ENCODE assay signal across 12 cellular contexts in genomic region chr17:50173335-50173941, GRCh38. TPM values are rescaled to one million over a fixed set of nuclear protein-coding genes. Genes with fewer than 3 reads are reported as not detected.
DNase-seq lines count a peak whose midpoint lies in the region; ATAC-seq, FAIRE-seq and TF ChIP-seq lines count a peak whose summit lies in the region.
"Had no signal": no experiment of that assay in that cellular context is flagged by ENCODE, and none has a peak within 500 bp of the region (broad histone marks: within the 10 kb centered on the region; RNA-seq: fewer than 3 reads in every experiment).

No MANE protein-coding gene starts in this region.

- CTCF ChIA-PET in A549 (lab: Yijun Ruan, JAX) = interaction anchor here (0.9 to 17.0 kb wide), 13 partner anchors 8 to 122 kb away, joined by 3 to 817 read pairs (median 6); partner anchors contain the start of genes COL1A1, PPP1R9B and SGCA

- 69% methylated on average over 10 of the region's 10 CpGs for WGBS in A549 (ENCODE audit: missing lambda C conversion rate)
- WGBS in adrenal gland, 4 donors = 58 to 81% (median 72%) methylated on average over 9 to 10 of the region's 10 CpGs

- DNase-seq in A549 (ENCODE audit: low read depth in 1 of 2, low spot score in 1 of 2) (peak in 1 of 2 experiments; percentile 46), Peyer's patch (no peak), fibroblast of lung (ENCODE audit: low read depth in 2 of 2) (peak; percentile 91 to 93), myocyte (ENCODE audit: low read depth) (peak; percentile 77), NCI-H1092 (lab: John Stamatoyannopoulos, UW) (no peak), NCI-H748 treated with DMSO at 0.1 percent for 48 hours (lab: John Stamatoyannopoulos, UW) (no peak), occipital lobe (lab: John Stamatoyannopoulos, UW) (no peak), adrenal gland (no peak)
- DNase-seq: activated CD4-positive, alpha-beta T cell treated with anti-CD3 and anti-CD28 coated beads, Interleukin-2, amount 50 U/mL, for 4 hours; GOT3 had no signal

- H3K4me3 ChIP-seq in A549 (no peak overlapping the region), Peyer's patch (no peak overlapping the region), fibroblast of lung (replicated peaks in 1 of 4; ENCODE audit: control extremely low read depth in 1 of 4, insufficient read depth in 1 of 4, low read depth in 3 of 4, low read length in 4 of 4) (peak overlapping the region in 1 of 4 experiments; percentile 25), adrenal gland (no peak overlapping the region)

- H3K27me3 ChIP-seq in Peyer's patch (no peaks in the 10 kb centered on the region), fibroblast of lung (ENCODE audit: control insufficient read depth, insufficient read depth, low read length) (no peaks in the 10 kb centered on the region), adrenal gland (no peaks in the 10 kb centered on the region)

- H3K36me3 ChIP-seq in Peyer's patch (no peaks in the 10 kb centered on the region), fibroblast of lung (ENCODE audit: control insufficient read depth, insufficient read depth, low read length) (peaks cover 2% of the 10 kb centered on the region), adrenal gland (replicated peaks in 1 of 2) (no peaks in the 10 kb centered on the region)

- H2AFZ ChIP-seq in fibroblast of lung (ENCODE audit: low read length) = no peak overlapping the region

- H3K9me3 ChIP-seq in A549 (no peaks in the 10 kb centered on the region), Peyer's patch (no peaks in the 10 kb centered on the region), fibroblast of lung (ENCODE audit: control insufficient read depth, insufficient read depth, low read depth, low read length) (no peaks in the 10 kb centered on the region), adrenal gland (replicated peaks in 1 of 3) (no peaks in the 10 kb centered on the region)

- intact Hi-C loops in adrenal gland (cut with DNase I) = no loop called here

- H3K27ac ChIP-seq in A549 = peak overlapping the region; percentile 12 to 95; a peak in 3 of 6 replicates
- peak overlapping the region in 3 of 4 donors; percentile 45 to 65 (median 61) for H3K27ac ChIP-seq in Peyer's patch
- peak overlapping the region; percentile 96 for H3K27ac ChIP-seq in fibroblast of lung (ENCODE audit: insufficient read depth, low read length)
- H3K27ac ChIP-seq in adrenal gland = peak overlapping the region in 2 of 5 donors; percentile 54 to 77

- H3K9ac ChIP-seq in fibroblast of lung (ENCODE audit: insufficient read depth, low read length) = peak overlapping the region; percentile 64

- H4K20me1 ChIP-seq in fibroblast of lung (ENCODE audit: control insufficient read depth, extremely low read depth, insufficient read depth, low read length) = no peaks in the 10 kb centered on the region

- TF ChIP-seq EP300 in A549 (IDR thresholded peaks at IDR 0.05) = no peak

- TF ChIP-seq RAD21 in A549 (conservative IDR thresholded peaks at IDR 0.05 in 1 of 2, IDR thresholded peaks at IDR 0.05 in 1 of 2) = no peak

- no peaks in the 10 kb centered on the region for H3K79me2 ChIP-seq in fibroblast of lung (ENCODE audit: control insufficient read depth, insufficient read depth, low read length)

- TF ChIP-seq CTCF in A549 (IDR thresholded peaks at IDR 0.05) (no peak), Peyer's patch (IDR thresholded peaks at IDR 0.05) (no peak), fibroblast of lung (conservative IDR thresholded peaks at IDR 0.05 in 1 of 2, IDR thresholded peaks at IDR 0.05 in 1 of 2; ENCODE audit: low read depth in 1 of 2, low read length in 2 of 2) (no peak), adrenal gland (IDR thresholded peaks at IDR 0.05) (no peak)

- TF ChIP-seq POLR2A in A549 (IDR thresholded peaks at IDR 0.05; ENCODE audit: low read length) (no peak), Peyer's patch (IDR thresholded peaks at IDR 0.05) (no peak), adrenal gland (IDR thresholded peaks at IDR 0.05) (no peak)

- H3K4me2 ChIP-seq in A549 (no peak overlapping the region), fibroblast of lung (ENCODE audit: extremely low read depth, insufficient read depth, low read length) (peak overlapping the region; percentile 72)

- no peak for ATAC-seq in A549

- POLR2A ChIA-PET in A549 (lab: Yijun Ruan, JAX) = interaction anchor here (0.6 kb wide), 1 partner anchor 197 kb away, joined by 5 read pairs; no protein-coding TSS in a partner anchor

- FAIRE-seq in A549 (lab: Jason Lieb, UNC) = no peak

- peaks cover 63% of the 10 kb centered on the region for H3K4me1 ChIP-seq in A549
- peaks cover 0 to 22% (median 2%) of the 10 kb centered on the region in 4 donors for H3K4me1 ChIP-seq in Peyer's patch
- peaks cover 32% of the 10 kb centered on the region for H3K4me1 ChIP-seq in fibroblast of lung (ENCODE audit: control insufficient read depth, extremely low read depth, insufficient read depth, low read length)
- peaks cover 10 to 12% of the 10 kb centered on the region in 2 donors for H3K4me1 ChIP-seq in adrenal gland (replicated peaks in 1 of 2)

RNA-seq across cellular contexts. Expression of gene SGCA, which starts 7.6 kb away (rescaled TPM):
- 0.44 and 0.90 TPM in 2 replicates for polyA plus RNA-seq in A549 (2011; rRNA removed)
- polyA plus RNA-seq in A549 (2012; cell fraction: cytosol; rRNA removed) = 1.8 and 3.2 TPM in 2 replicates
- 1.2 and 1.9 TPM in 2 replicates for polyA plus RNA-seq in A549 (2012; cell fraction: nucleus; rRNA removed)
- 1.5 to 3.4 TPM (median 1.9 TPM) in 3 replicates for polyA plus RNA-seq in A549 (2017; fragmentation: RNase III; extraction: RNeasy Plus Mini Kit Qiagen cat#74134 plus additional on column Dnase treatment)
- not detected in 2 replicates for polyA minus RNA-seq in A549 (2011; rRNA and poly(A)+ RNA removed)
- 1 to 10 TPM in 3 of 4 donors, not detected in 1; 2.9 to 3.5 (median 3.5) TPM for total RNA-seq in Peyer's patch
- total RNA-seq in fibroblast of lung = 4.1 and 4.3 TPM in 2 replicates
- 1.4 and 1.6 TPM in 2 replicates for polyA plus RNA-seq in fibroblast of lung
- polyA plus RNA-seq in fibroblast of lung (2012) = 5.2 and 8.8 TPM in 2 replicates
- polyA minus RNA-seq in fibroblast of lung (ENCODE audit: low replicate concordance) = 1.7 and 5.6 TPM in 2 replicates
- 428 and 447 TPM in 2 replicates for total RNA-seq in myocyte
- polyA plus RNA-seq in myocyte (2012) = 303 TPM
- total RNA-seq in occipital lobe = not detected
- 1 to 10 TPM in 3 of 8 donors, under 1 TPM in 2, not detected in 3; 0.28 to 3.0 (median 1.2) TPM for total RNA-seq in adrenal gland
- 1 to 10 TPM in 2 of 3 donors, not detected in 1; 5.2 to 5.5 TPM for polyA plus RNA-seq in adrenal gland
- total RNA-seq: A673, dermis microvascular lymphatic vessel endothelial cell had no signal

RNA-seq across cellular contexts. Expression of gene PPP1R9B, which starts 23.0 kb away (rescaled TPM):
- polyA plus RNA-seq in A549 (2011; rRNA removed) (16.8 and 22.0 TPM in 2 replicates), A549 (2017; fragmentation: RNase III; extraction: RNeasy Plus Mini Kit Qiagen cat#74134 plus additional on column Dnase treatment) (32.4 to 40.6 TPM (median 35.8 TPM) in 3 replicates), fibroblast of lung (22.1 and 26.0 TPM in 2 replicates), adrenal gland (100 to 1,000 TPM in 1 of 3 donors, 10 to 100 TPM in 2; 21.8 to 128 (median 27.2) TPM)
- polyA plus RNA-seq in A549 (2012; cell fraction: cytosol; rRNA removed) = 18.9 and 19.4 TPM in 2 replicates
- polyA plus RNA-seq in A549 (2012; cell fraction: nucleus; rRNA removed) = 35.8 and 44.2 TPM in 2 replicates
- 25.9 and 27.1 TPM in 2 replicates for polyA minus RNA-seq in A549 (2011; rRNA and poly(A)+ RNA removed)
- total RNA-seq in Peyer's patch (10 to 100 TPM; 18.0 to 40.4 (median 32.9) TPM), fibroblast of lung (41.5 and 45.5 TPM in 2 replicates), myocyte (40.5 and 44.2 TPM in 2 replicates), occipital lobe (69.9 TPM), adrenal gland (10 to 100 TPM; 43.9 to 87.0 (median 62.0) TPM)
- polyA plus RNA-seq in fibroblast of lung (2012) = 37.9 and 40.6 TPM in 2 replicates
- polyA minus RNA-seq in fibroblast of lung (ENCODE audit: low replicate concordance) = 25.3 and 28.3 TPM in 2 replicates
- 43.6 TPM for polyA plus RNA-seq in myocyte (2012)

RNA-seq across cellular contexts. Expression of gene COL1A1, which starts 28.0 kb away (rescaled TPM):
- polyA plus RNA-seq in A549 (2011; rRNA removed) (4.4 and 4.6 TPM in 2 replicates), A549 (2017; fragmentation: RNase III; extraction: RNeasy Plus Mini Kit Qiagen cat#74134 plus additional on column Dnase treatment) (18.1 to 34.3 TPM (median 31.6 TPM) in 3 replicates), fibroblast of lung (541 and 604 TPM in 2 replicates), adrenal gland (100 to 1,000 TPM in 1 of 3 donors, 10 to 100 TPM in 2; 39.6 to 101 (median 40.1) TPM)
- 14.2 and 19.6 TPM in 2 replicates for polyA plus RNA-seq in A549 (2012; cell fraction: cytosol; rRNA removed)
- 66.1 and 69.4 TPM in 2 replicates for polyA plus RNA-seq in A549 (2012; cell fraction: nucleus; rRNA removed)
- polyA minus RNA-seq in A549 (2011; rRNA and poly(A)+ RNA removed) = 10.9 TPM in 2 replicates
- total RNA-seq in Peyer's patch (100 to 1,000 TPM in 1 of 4 donors, 10 to 100 TPM in 3; 11.3 to 287 (median 31.9) TPM), fibroblast of lung (577 and 584 TPM in 2 replicates), myocyte (604 and 719 TPM in 2 replicates), occipital lobe (17.6 TPM), adrenal gland (100 to 1,000 TPM in 4 of 8 donors, 10 to 100 TPM in 4; 50.2 to 263 (median 105) TPM)
- polyA plus RNA-seq in fibroblast of lung (2012) = 2,129 and 2,873 TPM in 2 replicates
- polyA minus RNA-seq in fibroblast of lung (ENCODE audit: low replicate concordance) = 7,488 and 12,203 TPM in 2 replicates
- 15,153 TPM for polyA plus RNA-seq in myocyte (2012)

RNA-seq across cellular contexts. Expression of gene SAMD14, which starts 43.5 kb away (rescaled TPM):
- polyA plus RNA-seq in A549 (2011; rRNA removed) (0.12 and 0.15 TPM in 2 replicates), A549 (2017; fragmentation: RNase III; extraction: RNeasy Plus Mini Kit Qiagen cat#74134 plus additional on column Dnase treatment) (0.42 to 0.75 TPM (median 0.74 TPM) in 3 replicates), fibroblast of lung (1.4 and 3.8 TPM in 2 replicates), adrenal gland (10 to 100 TPM in 1 of 3 donors, 1 to 10 TPM in 2; 1.1 to 11.0 (median 3.0) TPM)
- polyA plus RNA-seq in A549 (2012; cell fraction: cytosol; rRNA removed) = 0.22 and 0.31 TPM in 2 replicates
- polyA plus RNA-seq in A549 (2012; cell fraction: nucleus; rRNA removed) = 1.5 and 1.8 TPM in 2 replicates
- 0.58 and 0.83 TPM in 2 replicates for polyA minus RNA-seq in A549 (2011; rRNA and poly(A)+ RNA removed)
- total RNA-seq in Peyer's patch (1 to 10 TPM in 2 of 4 donors, under 1 TPM in 2; 0.53 to 2.5 (median 1.0) TPM), fibroblast of lung (2.1 and 2.3 TPM in 2 replicates), myocyte (0.24 and 0.47 TPM in 2 replicates), occipital lobe (21.5 TPM), adrenal gland (10 to 100 TPM in 1 of 8 donors, 1 to 10 TPM in 7; 1.3 to 12.6 (median 4.0) TPM)
- 6.5 and 13.5 TPM in 2 replicates for polyA plus RNA-seq in fibroblast of lung (2012)
- 2.1 and 14.8 TPM in 2 replicates for polyA minus RNA-seq in fibroblast of lung (ENCODE audit: low replicate concordance)
- polyA plus RNA-seq in myocyte (2012) = 3.6 TPM

Comparison
In these comparisons a context has a peak if more than half of its experiments do, and no peak if none do; other contexts are left out.
1. DNase-seq: peak in fibroblast of lung (2 of 2) and myocyte (single experiment); none in Peyer's patch (0 of 3), NCI-H1092 (single experiment), NCI-H748 treated with DMSO at 0.1 percent for 48 hours (single experiment), occipital lobe (single experiment) and adrenal gland (0 of 7).
2. RNA of gene SGCA, which starts 7.6 kb away (total RNA-seq): 428 to 447 TPM in myocyte; 4.1 to 4.3 TPM in fibroblast of lung, 2.9 to 3.5 TPM in Peyer's patch, 0.28 to 3.0 TPM in adrenal gland and not detected in occipital lobe (single experiment); every median in the first group is over 10 times any median in the second.